ENCODE assay signal across 8 cellular contexts in genomic region chr5:10627185-10628115, GRCh38.
DNase-seq lines count a peak whose midpoint lies in the region; ATAC-seq and TF ChIP-seq lines count a peak whose summit lies in the region.

No MANE protein-coding gene starts in this region.

- peak overlapping the region; percentile 87 for H3K27ac Mint-ChIP-seq in type B pancreatic cell

- no peaks in the 10 kb centered on the region for H3K9me3 Mint-ChIP-seq in type B pancreatic cell

- intact Hi-C loops in heart left ventricle (cut with DNase I): loop anchor here (1.0 to 10.0 kb wide), 13 partner anchors 53 to 345 kb away; partner anchors contain the start of gene ANKRD33B (in 2 of the 10)

- peak in 1 of 2 donors; percentile 18 for TF ChIP-seq POLR2A in heart left ventricle (IDR thresholded peaks at IDR 0.05)

- peak overlapping the region; percentile 74 for H3K4me3 ChIP-seq in adipocyte (ENCODE audit: low read length)
- peak overlapping the region in 9 of 12 donors; percentile 8 to 47 (median 35) for H3K4me3 ChIP-seq in heart left ventricle

- H3K27ac ChIP-seq in heart left ventricle: peak overlapping the region in 9 of 12 donors; percentile 2 to 77 (median 28)

- 16 to 22% (median 18%) methylated on average over 20 of the region's 20 CpGs for WGBS in heart left ventricle, 4 donors

- TF ChIP-seq CTCF in GM12874 (IDR thresholded peaks at IDR 0.05; ENCODE audit: insufficient read depth, low read depth, low read length): peak; percentile 88
- peak; percentile 85 to 95 (median 92) for TF ChIP-seq CTCF in heart left ventricle (IDR thresholded peaks at IDR 0.05)
- TF ChIP-seq CTCF in type B pancreatic cell (conservative IDR thresholded peaks at IDR 0.05): peak; percentile 97

- H3K36me3 Mint-ChIP-seq in type B pancreatic cell: no peaks in the 10 kb centered on the region

- peak; percentile 93 for DNase-seq in NCI-H1105 treated with DMSO at 0.1 percent for 48 hours (lab: John Stamatoyannopoulos, UW)
- DNase-seq in SW 1271 (lab: John Stamatoyannopoulos, UW): peak; percentile 70 to 91
- DNase-seq in adipocyte (ENCODE audit: low read depth): peak; percentile 97
- DNase-seq in heart left ventricle: peak; percentile 82 to 88 (median 87)
- DNase-seq in pons (ENCODE audit: low spot score): peak; percentile 92
- peak; percentile 90 for DNase-seq in type B pancreatic cell (ENCODE audit: extremely low spot score, unreplicated experiment)

- H3K27me3 Mint-ChIP-seq in type B pancreatic cell: peaks cover 5% of the 10 kb centered on the region

- H3K9ac ChIP-seq in adipocyte (ENCODE audit: low read length): peak overlapping the region; percentile 79

- H3K4me1 ChIP-seq in adipocyte (ENCODE audit: control insufficient read depth, insufficient read depth, low read length) (peaks cover 9% of the 10 kb centered on the region), heart left ventricle (peaks cover 0 to 48% (median 24%) of the 10 kb centered on the region in 12 donors)

- no peaks in the 10 kb centered on the region for H3K9me3 ChIP-seq in adipocyte (ENCODE audit: control insufficient read depth, low read length)
- H3K9me3 ChIP-seq in heart left ventricle: no peaks in the 10 kb centered on the region

- H3K36me3 ChIP-seq in adipocyte (ENCODE audit: control insufficient read depth, insufficient read depth, low read length, severe bottlenecking) (peaks cover 3% of the 10 kb centered on the region), heart left ventricle (no peaks in the 10 kb centered on the region)

- ATAC-seq in HG02759 (IDR thresholded peaks at IDR 0.05; ENCODE audit: unreplicated experiment) (peak; percentile 48), heart left ventricle (peak; percentile 89 to 98 (median 94))

- H3K27me3 ChIP-seq in adipocyte (replicated peaks; ENCODE audit: control insufficient read depth, insufficient read depth, low read length) (no peaks in the 10 kb centered on the region), heart left ventricle (no peaks in the 10 kb centered on the region)

- H3K4me1 Mint-ChIP-seq in type B pancreatic cell (ENCODE audit: unreplicated experiment): peaks cover 25% of the 10 kb centered on the region

- H3K4me3 Mint-ChIP-seq in type B pancreatic cell: peak overlapping the region; percentile 91

Comparison
In these comparisons a context has a peak if more than half of its experiments do, and no peak if none do; other contexts are left out.
1. Peak in every context shown above with its lines: DNase-seq, ATAC-seq, H3K4me3 ChIP-seq and H3K27ac ChIP-seq.